Comparison of ENCODE assay signal across 10 cellular contexts in the genomic region with DNA sequence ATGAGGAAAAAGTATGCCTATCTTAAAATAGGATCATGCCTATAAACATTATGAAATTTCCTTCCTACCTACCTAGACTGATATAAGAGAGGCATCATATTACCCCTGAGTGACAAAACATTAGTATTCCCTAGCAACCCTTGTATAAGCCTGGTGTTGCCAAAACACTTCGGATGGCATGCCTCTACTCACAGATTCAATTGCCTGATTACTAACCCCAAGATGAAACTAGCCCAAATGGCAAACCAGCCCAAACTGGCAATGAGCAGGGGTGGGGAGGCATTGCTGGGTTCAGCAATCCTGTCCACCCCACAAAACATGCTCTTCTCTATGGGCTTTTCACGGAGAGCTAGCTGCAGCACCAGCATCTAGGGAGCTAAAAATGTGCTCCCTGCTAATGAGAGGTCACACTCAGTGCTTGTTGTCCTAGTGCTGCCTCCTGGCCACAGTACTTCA. TPM values are rescaled to one million over a fixed set of nuclear protein-coding genes. Genes with fewer than 3 reads are reported as not detected.
DNase-seq lines count a peak whose midpoint lies in the region; ATAC-seq, FAIRE-seq and TF ChIP-seq lines count a peak whose summit lies in the region.
"Had no signal": no experiment of that assay in that cellular context is flagged by ENCODE, and none has a peak within 500 bp of the region (broad histone marks: within the 10 kb centered on the region; RNA-seq: fewer than 3 reads in every experiment).

No MANE protein-coding gene starts in this region.

- H3K9me3 ChIP-seq in fibroblast of lung (ENCODE audit: control insufficient read depth, insufficient read depth, low read depth, low read length), result no peaks in the 10 kb centered on the region
- no peaks in the 10 kb centered on the region for H3K9me3 ChIP-seq in parathyroid adenoma (ENCODE audit: control insufficient read depth, low read length)

- H3K4me2 ChIP-seq in fibroblast of lung (ENCODE audit: extremely low read depth, insufficient read depth, low read length) (no peak overlapping the region), parathyroid adenoma (ENCODE audit: low read length) (peak overlapping the region; percentile 60)

- H3K79me2 ChIP-seq in fibroblast of lung (ENCODE audit: control insufficient read depth, insufficient read depth, low read length), result no peaks in the 10 kb centered on the region
- H3K79me2 ChIP-seq in parathyroid adenoma, result peaks cover 4% of the 10 kb centered on the region

- no peak overlapping the region for H3K9ac ChIP-seq in fibroblast of lung (ENCODE audit: insufficient read depth, low read length)
- no peak overlapping the region for H3K9ac ChIP-seq in parathyroid adenoma

- no peak overlapping the region for H3K4me3 ChIP-seq in fibroblast of lung (replicated peaks in 1 of 4; ENCODE audit: control extremely low read depth in 1 of 4, insufficient read depth in 1 of 4, low read depth in 3 of 4, low read length in 4 of 4)
- H3K4me3 ChIP-seq in parathyroid adenoma (ENCODE audit: low read depth, low read length), result peak overlapping the region; percentile 19

- no peak overlapping the region for H2AFZ ChIP-seq in fibroblast of lung (ENCODE audit: low read length)
- H2AFZ ChIP-seq in parathyroid adenoma, result peak overlapping the region; percentile 42

- H3K4me1 ChIP-seq in fibroblast of lung (ENCODE audit: control insufficient read depth, extremely low read depth, insufficient read depth, low read length) (peaks cover 16% of the 10 kb centered on the region), parathyroid adenoma (peaks cover 9% of the 10 kb centered on the region)

- DNase-seq in DMS153 (lab: John Stamatoyannopoulos, UW) (peak; percentile 70), NCI-H510A (lab: John Stamatoyannopoulos, UW) (peak; percentile 2), fibroblast of lung (ENCODE audit: low read depth in 2 of 2) (peak in 1 of 2 donors; percentile 45), frontal cortex (ENCODE audit: low spot score in 2 of 2) (no peak), NOMO-1 treated with dmso at 0.1 percent for 144 hours (lab: John Stamatoyannopoulos, UW; ENCODE audit: unreplicated experiment) (no peak), GOT3 (lab: John Stamatoyannopoulos, UW) (no peak)
- DNase-seq: NCI-H2227 treated with DMSO at 0.1 percent for 48 hours had no signal

- TF ChIP-seq CTCF in fibroblast of lung (conservative IDR thresholded peaks at IDR 0.05 in 1 of 2, IDR thresholded peaks at IDR 0.05 in 1 of 2; ENCODE audit: low read depth in 1 of 2, low read length in 2 of 2) (no peak), parathyroid adenoma (IDR thresholded peaks at IDR 0.05) (no peak)

- peak overlapping the region; percentile 9 for H3K27ac ChIP-seq in fibroblast of lung (ENCODE audit: insufficient read depth, low read length)
- peak overlapping the region; percentile 91 for H3K27ac ChIP-seq in parathyroid adenoma

- H3K27me3 ChIP-seq in fibroblast of lung (ENCODE audit: control insufficient read depth, insufficient read depth, low read length), result no peaks in the 10 kb centered on the region
- no peaks in the 10 kb centered on the region for H3K27me3 ChIP-seq in parathyroid adenoma (ENCODE audit: control insufficient read depth, insufficient read depth, low read length)

- no peak for FAIRE-seq in frontal cortex (lab: Jason Lieb, UNC)
- FAIRE-seq: TTC549 had no signal

- no peak for ATAC-seq in GM18520 (IDR thresholded peaks at IDR 0.05; ENCODE audit: unreplicated experiment)

- no peaks in the 10 kb centered on the region for H4K20me1 ChIP-seq in fibroblast of lung (ENCODE audit: control insufficient read depth, extremely low read depth, insufficient read depth, low read length)

- no peaks in the 10 kb centered on the region for H3K36me3 ChIP-seq in fibroblast of lung (ENCODE audit: control insufficient read depth, insufficient read depth, low read length)
- H3K36me3 ChIP-seq in parathyroid adenoma (ENCODE audit: control insufficient read depth, insufficient read depth, low read length), result no peaks in the 10 kb centered on the region

RNA-seq across cellular contexts. Expression of a gene that starts 13.9 kb away (rescaled TPM):
- total RNA-seq in fibroblast of lung, result 0.51 and 1.5 TPM in 2 replicates
- polyA plus RNA-seq in fibroblast of lung, result 0.91 and 31.0 TPM in 2 replicates
- 0.96 and 33.9 TPM in 2 replicates for polyA plus RNA-seq in fibroblast of lung (2012)
- polyA minus RNA-seq in fibroblast of lung (ENCODE audit: low replicate concordance), result 6.0 TPM in 1 of 2 replicates, not detected in the other
- 40.8 TPM for total RNA-seq in frontal cortex

Comparison
In these comparisons a context has a peak if more than half of its experiments do, and no peak if none do; other contexts are left out.
1. DNase-seq: peak in DMS153 (single experiment) and NCI-H510A (single experiment); none in frontal cortex (0 of 2), NOMO-1 treated with dmso at 0.1 percent for 144 hours (single experiment) and GOT3 (single experiment).
2. RNA of a gene that starts 13.9 kb away (total RNA-seq): 40.8 TPM in frontal cortex (single experiment); 0.51 to 1.5 TPM in fibroblast of lung; every median in the first group is over 10 times any median in the second.